1 cellular context compared by ENCODE assay signal in the genomic region with DNA sequence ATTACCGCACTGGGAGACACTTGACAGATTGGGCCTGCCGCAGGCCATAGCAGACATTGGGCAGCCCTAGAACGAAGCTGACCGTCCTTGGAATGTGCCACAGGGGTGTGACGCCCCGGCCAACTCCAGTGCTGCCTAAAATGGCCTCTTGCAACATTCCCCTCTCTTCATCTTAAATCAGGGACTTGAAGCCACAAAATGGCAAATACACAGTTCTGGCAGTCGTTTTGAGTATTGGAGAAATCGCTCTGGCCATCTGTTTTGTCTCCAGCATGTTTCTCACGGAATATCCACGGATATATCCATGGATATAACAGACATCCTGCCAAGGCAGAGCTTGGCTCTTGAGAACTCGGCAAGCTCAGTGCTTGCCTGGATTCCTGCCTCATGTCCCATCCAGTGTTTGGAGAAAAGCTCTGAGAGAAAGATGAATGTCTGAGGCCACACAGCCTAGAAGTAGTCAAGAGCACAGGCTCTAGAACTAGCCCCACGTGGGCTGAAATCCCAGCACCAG.
TF ChIP-seq lines count a peak whose summit lies in the region.

No MANE protein-coding gene starts in this region.

TF ChIP-seq in WTC11, 78 proteins besides CTCF, POLR2A, EP300 and RAD21 (continued from another document):
- TF ChIP-seq ARID4B (CRISPR knock-in tag; IDR thresholded peaks at IDR 0.05; ENCODE audit: borderline replicate concordance) (no peak), HMGA2 (CRISPR knock-in tag; IDR thresholded peaks at IDR 0.05) (no peak), ZBTB21 (CRISPR knock-in tag; IDR thresholded peaks at IDR 0.05; ENCODE audit: borderline replicate concordance) (no peak), FOXK1 (CRISPR knock-in tag; IDR thresholded peaks at IDR 0.05) (no peak), AFF4 (CRISPR knock-in tag; IDR thresholded peaks at IDR 0.05; ENCODE audit: borderline replicate concordance) (no peak), ZNF317 (CRISPR knock-in tag; IDR thresholded peaks at IDR 0.05; ENCODE audit: borderline replicate concordance, low read depth) (no peak), NR2C2 (CRISPR knock-in tag; IDR thresholded peaks at IDR 0.05) (no peak), JAZF1 (CRISPR knock-in tag; IDR thresholded peaks at IDR 0.05) (no peak), CBFB (CRISPR knock-in tag; IDR thresholded peaks at IDR 0.05; ENCODE audit: low read depth) (no peak)
- TF ChIP-seq, protein P1, sequence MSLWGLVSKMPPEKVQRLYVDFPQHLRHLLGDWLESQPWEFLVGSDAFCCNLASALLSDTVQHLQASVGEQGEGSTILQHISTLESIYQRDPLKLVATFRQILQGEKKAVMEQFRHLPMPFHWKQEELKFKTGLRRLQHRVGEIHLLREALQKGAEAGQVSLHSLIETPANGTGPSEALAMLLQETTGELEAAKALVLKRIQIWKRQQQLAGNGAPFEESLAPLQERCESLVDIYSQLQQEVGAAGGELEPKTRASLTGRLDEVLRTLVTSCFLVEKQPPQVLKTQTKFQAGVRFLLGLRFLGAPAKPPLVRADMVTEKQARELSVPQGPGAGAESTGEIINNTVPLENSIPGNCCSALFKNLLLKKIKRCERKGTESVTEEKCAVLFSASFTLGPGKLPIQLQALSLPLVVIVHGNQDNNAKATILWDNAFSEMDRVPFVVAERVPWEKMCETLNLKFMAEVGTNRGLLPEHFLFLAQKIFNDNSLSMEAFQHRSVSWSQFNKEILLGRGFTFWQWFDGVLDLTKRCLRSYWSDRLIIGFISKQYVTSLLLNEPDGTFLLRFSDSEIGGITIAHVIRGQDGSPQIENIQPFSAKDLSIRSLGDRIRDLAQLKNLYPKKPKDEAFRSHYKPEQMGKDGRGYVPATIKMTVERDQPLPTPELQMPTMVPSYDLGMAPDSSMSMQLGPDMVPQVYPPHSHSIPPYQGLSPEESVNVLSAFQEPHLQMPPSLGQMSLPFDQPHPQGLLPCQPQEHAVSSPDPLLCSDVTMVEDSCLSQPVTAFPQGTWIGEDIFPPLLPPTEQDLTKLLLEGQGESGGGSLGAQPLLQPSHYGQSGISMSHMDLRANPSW (CRISPR knock-in tag; conservative IDR thresholded peaks at IDR 0.05; ENCODE audit: low read depth) = no peak
- TF ChIP-seq, protein P2, sequence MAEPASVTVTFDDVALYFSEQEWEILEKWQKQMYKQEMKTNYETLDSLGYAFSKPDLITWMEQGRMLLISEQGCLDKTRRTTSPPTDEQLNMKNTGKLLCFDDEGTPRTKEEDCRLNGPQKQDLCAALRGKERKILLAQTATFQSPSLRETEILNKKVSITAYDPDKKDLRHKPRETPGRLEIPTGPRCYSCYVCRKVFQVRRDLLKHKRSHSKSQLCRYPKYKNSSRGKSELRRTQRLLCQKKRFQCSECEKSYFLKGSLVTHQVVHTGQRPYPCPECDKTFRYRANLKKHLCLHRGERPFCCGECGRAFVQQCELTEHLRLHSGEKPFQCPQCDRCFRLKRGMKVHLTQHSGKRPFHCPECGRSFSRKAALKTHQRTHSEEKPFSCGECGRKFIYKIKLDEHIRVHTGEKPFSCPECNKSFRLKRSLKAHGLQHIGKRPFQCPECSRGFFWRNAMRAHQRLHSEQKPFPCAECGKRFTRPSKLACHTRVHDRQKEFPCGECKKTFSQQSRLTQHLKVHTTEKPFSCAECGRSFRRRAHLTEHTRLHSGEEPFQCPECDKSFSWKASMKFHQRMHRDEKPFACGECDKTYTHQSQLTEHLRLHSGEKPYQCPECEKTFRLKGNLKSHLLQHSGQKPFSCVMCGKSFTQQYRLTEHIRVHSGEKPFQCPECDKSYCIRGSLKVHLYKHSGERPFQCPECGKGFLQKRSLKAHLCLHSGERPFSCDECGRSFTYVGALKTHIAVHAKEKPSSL (CRISPR knock-in tag; conservative IDR thresholded peaks at IDR 0.05) = no peak
TF ChIP-seq in WTC11: peak in this region for 0.
